Comparison of ENCODE assay signal across 21 cellular contexts in the genomic region with DNA sequence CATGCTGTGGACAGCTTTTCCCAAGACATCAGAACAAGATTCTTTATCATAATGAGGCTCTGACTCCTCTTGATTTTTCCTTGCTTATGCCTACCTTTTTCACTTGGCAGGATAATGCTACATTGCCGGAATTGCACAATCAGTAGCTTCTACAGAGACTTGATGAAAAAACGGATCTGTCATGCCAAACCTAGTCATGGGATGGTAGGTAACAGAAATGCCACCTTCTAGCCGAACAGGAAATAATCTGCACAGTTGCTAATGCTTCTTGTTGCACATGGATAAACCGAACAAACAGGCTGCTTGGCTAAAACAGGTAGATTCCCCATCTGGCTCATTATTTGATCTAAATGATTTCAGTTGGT. TPM values are rescaled to one million over a fixed set of nuclear protein-coding genes. Genes with fewer than 3 reads are reported as not detected.
DNase-seq lines count a peak whose midpoint lies in the region; FAIRE-seq and TF ChIP-seq lines count a peak whose summit lies in the region.
"Had no signal": no experiment of that assay in that cellular context is flagged by ENCODE, and none has a peak within 500 bp of the region (broad histone marks: within the 10 kb centered on the region; RNA-seq: fewer than 3 reads in every experiment).

No MANE protein-coding gene starts in this region.

- TF ChIP-seq CTCF in breast epithelium (IDR thresholded peaks at IDR 0.05) (no peak), keratinocyte (optimal IDR thresholded peaks at IDR 0.05 in 1 of 3, IDR thresholded peaks at IDR 0.05 in 1 of 3, conservative IDR thresholded peaks at IDR 0.05 in 1 of 3; ENCODE audit: extremely low read depth in 1 of 3, insufficient read depth in 2 of 3, low read length in 3 of 3) (no peak)

- H3K4me3 ChIP-seq in breast epithelium (no peak overlapping the region), keratinocyte (ENCODE audit: control insufficient read depth in 2 of 3, extremely low read depth in 1 of 3, insufficient read depth in 2 of 3, low read depth in 1 of 3, low read length in 3 of 3) (no peak overlapping the region), neuronal stem cell (ENCODE audit: low read length in 2 of 2) (no peak overlapping the region)

- no peak overlapping the region for H2BK5ac ChIP-seq in neuronal stem cell (ENCODE audit: low read length)

- TF ChIP-seq POLR2A in breast epithelium (IDR thresholded peaks at IDR 0.05) = no peak

- H2AK5ac ChIP-seq in neuronal stem cell (ENCODE audit: low read depth, low read length) = no peak overlapping the region

- dilution Hi-C loops in keratinocyte (cut with MboI; ENCODE audit: extremely low pct_ligation_motif_present, low sequenced_read_pairs) = no loop called here

- WGBS in neuronal stem cell (ENCODE audit: extremely low coverage in 2 of 2, insufficient read length in 2 of 2, insufficient replicate concordance in 1 of 2), 2 donors = no CpG with 5 or more reads among the region's 4 CpGs

- H3K36me3 ChIP-seq in breast epithelium (no peaks in the 10 kb centered on the region), keratinocyte (ENCODE audit: control insufficient read depth in 2 of 2, extremely low read depth in 1 of 2, insufficient read depth in 2 of 2, low read length in 2 of 2) (peaks cover 0 to under 1% of the 10 kb centered on the region in 2 experiments), neuronal stem cell (replicated peaks in 1 of 2; ENCODE audit: control insufficient read depth in 2 of 2, insufficient read depth in 2 of 2, low read length in 2 of 2) (no peaks in the 10 kb centered on the region)

- H3K9ac ChIP-seq in keratinocyte (ENCODE audit: control insufficient read depth, extremely low read depth, insufficient read depth, low read length) (no peak overlapping the region), neuronal stem cell (ENCODE audit: low read depth, low read length, poor library complexity) (no peak overlapping the region)

- FAIRE-seq in keratinocyte (lab: Jason Lieb, UNC) = peak; percentile 23
- FAIRE-seq: colon, GM12891, urothelium cell line had no signal

- no peak overlapping the region for H2BK120ac ChIP-seq in neuronal stem cell (ENCODE audit: low read depth, low read length)

- H3K9me3 ChIP-seq in breast epithelium (no peaks in the 10 kb centered on the region), keratinocyte (ENCODE audit: control insufficient read depth, low read depth, low read length) (no peaks in the 10 kb centered on the region), neuronal stem cell (replicated peaks in 1 of 2; ENCODE audit: control insufficient read depth in 2 of 2, insufficient read depth in 1 of 2, low read depth in 1 of 2, low read length in 2 of 2) (no peaks in the 10 kb centered on the region)

- peaks cover 34% of the 10 kb centered on the region for H3K79me2 ChIP-seq in keratinocyte (ENCODE audit: control insufficient read depth, insufficient read depth, low read length)

- no peak overlapping the region for H3K23ac ChIP-seq in neuronal stem cell (ENCODE audit: low read depth, low read length, poor library complexity)

- H3K27ac ChIP-seq in breast epithelium = peak overlapping the region; percentile 8 to 22
- no peak overlapping the region for H3K27ac ChIP-seq in keratinocyte (ENCODE audit: control insufficient read depth, insufficient read depth, low read length)
- no peak overlapping the region for H3K27ac ChIP-seq in neuronal stem cell (replicated peaks; ENCODE audit: low read length)

- no peak overlapping the region for H3K4me2 ChIP-seq in keratinocyte (ENCODE audit: control insufficient read depth, extremely low read depth, insufficient read depth, low read depth, low read length)
- H3K4me2 ChIP-seq in neuronal stem cell (ENCODE audit: insufficient read depth, low read length, poor library complexity, severe bottlenecking) = no peak overlapping the region

- no peak overlapping the region for H4K8ac ChIP-seq in neuronal stem cell (ENCODE audit: low read depth, low read length)

- no peaks in the 10 kb centered on the region for H3K79me1 ChIP-seq in neuronal stem cell (ENCODE audit: low read depth, low read length)

- H3K4ac ChIP-seq in neuronal stem cell (ENCODE audit: low read length) = no peak overlapping the region

- H2BK15ac ChIP-seq in neuronal stem cell (ENCODE audit: low read length) = no peak overlapping the region

- H2AFZ ChIP-seq in keratinocyte (ENCODE audit: control insufficient read depth, low read length) (no peak overlapping the region), neuronal stem cell (ENCODE audit: low read length) (no peak overlapping the region)

- H4K91ac ChIP-seq in neuronal stem cell (ENCODE audit: low read depth, low read length, poor library complexity) = no peak overlapping the region

- no peak overlapping the region for H3K14ac ChIP-seq in neuronal stem cell (ENCODE audit: low read length)

- intact Hi-C loops in breast epithelium (cut with DNase I; ENCODE audit: low total_unique reads) = no loop called here

- TF ChIP-seq EP300 in Ishikawa (IDR thresholded peaks at IDR 0.05; ENCODE audit: borderline replicate concordance) = no peak

- no peak for TF ChIP-seq RAD21 in Ishikawa (IDR thresholded peaks at IDR 0.05; ENCODE audit: low read depth)

- H3K18ac ChIP-seq in neuronal stem cell (ENCODE audit: low read length) = no peak overlapping the region

- H3K4me1 ChIP-seq in breast epithelium (no peaks in the 10 kb centered on the region), keratinocyte (ENCODE audit: control insufficient read depth, extremely low read depth, insufficient read depth, low read length) (peaks cover 10% of the 10 kb centered on the region), neuronal stem cell (ENCODE audit: control insufficient read depth in 2 of 2, insufficient read depth in 1 of 2, low read depth in 1 of 2, low read length in 2 of 2) (peaks cover 15% of the 10 kb centered on the region in 2 donors)

- peak in 1 of 2 donors; percentile 52 for DNase-seq in breast epithelium (ENCODE audit: low spot score in 2 of 2)
- no peak for DNase-seq in keratinocyte (ENCODE audit: low read depth, low spot score)
- DNase-seq in renal cortical epithelial cell (ENCODE audit: low read depth) = peak; percentile 83
- no peak for DNase-seq in NCI-H774 (lab: John Stamatoyannopoulos, UW)
- DNase-seq in neuronal stem cell (ENCODE audit: low spot score) = no peak
- DNase-seq in NCI-H2196 treated with DMSO at 0.1 percent for 48 hours (lab: John Stamatoyannopoulos, UW; ENCODE audit: unreplicated experiment) = no peak
- DNase-seq: activated CD4-positive, alpha-beta T cell treated with anti-CD3 and anti-CD28 coated beads, Interleukin-2, amount 10 ng/mL, durations not matched to agents 24 days and 14 days; activated CD8-positive, alpha-beta memory T cell treated with anti-CD3 and anti-CD28 coated beads, Interleukin-2, amount 50 U/mL, for 48 hours; activated effector memory CD4-positive, alpha-beta T cell treated with Interleukin-2 at 50 U/mL for 16 hours; CD8-positive, alpha-beta T cell; Kasumi-1; NCI-H1930; NCI-H446; PC-3; posterior cingulate gyrus; SHP77; SW 1271 had no signal

- H3K9me1 ChIP-seq in keratinocyte (ENCODE audit: control insufficient read depth, extremely low read depth, insufficient read depth, low read length) = peaks cover 1% of the 10 kb centered on the region

- H4K20me1 ChIP-seq in keratinocyte (ENCODE audit: control insufficient read depth, extremely low read depth, insufficient read depth, low read length) = peaks cover 2% of the 10 kb centered on the region

- no peaks in the 10 kb centered on the region for H3K27me3 ChIP-seq in breast epithelium
- no peaks in the 10 kb centered on the region for H3K27me3 ChIP-seq in keratinocyte (ENCODE audit: control insufficient read depth, extremely low read depth, insufficient read depth, low read length)
- H3K27me3 ChIP-seq in neuronal stem cell (ENCODE audit: control insufficient read depth in 3 of 3, insufficient read depth in 3 of 3, low read depth in 1 of 3, low read length in 3 of 3) = no peaks in the 10 kb centered on the region

- no peak overlapping the region for H2BK12ac ChIP-seq in neuronal stem cell (ENCODE audit: low read length)

TF ChIP-seq in Ishikawa, 13 proteins besides CTCF, POLR2A, EP300 and RAD21:
- TF ChIP-seq REST (IDR thresholded peaks at IDR 0.05; ENCODE audit: low read depth) = no peak
- peak; percentile 27; the same call in 1 of the 2 replicates for TF ChIP-seq CEBPB (IDR thresholded peaks at IDR 0.05)
TF ChIP-seq in Ishikawa: peak in this region for 1.

RNA-seq across cellular contexts. Expression of gene RAPGEF1, which starts 47.3 kb away (rescaled TPM):
- 10 to 100 TPM; 35.3 to 38.0 (median 37.3) TPM for total RNA-seq in breast epithelium
- 18.5 to 30.1 TPM (median 19.2 TPM) in 3 replicates for polyA plus RNA-seq in keratinocyte
- 12.1 TPM for polyA plus RNA-seq in keratinocyte (2011; ENCODE audit: low read depth)
- 19.0 and 25.8 TPM in 2 replicates for polyA plus RNA-seq in keratinocyte (2011; cell fraction: cytosol; rRNA removed)
- polyA plus RNA-seq in keratinocyte (2011; cell fraction: nucleus; rRNA removed) = 29.1 and 30.6 TPM in 2 replicates
- polyA plus RNA-seq in keratinocyte (2012; ENCODE audit: low replicate concordance) = 13.3 and 28.0 TPM in 2 replicates
- 22.0 to 50.7 TPM (median 27.9 TPM) in 3 replicates for polyA minus RNA-seq in keratinocyte
- polyA minus RNA-seq in keratinocyte (2011; cell fraction: cytosol; rRNA and poly(A)+ RNA removed) = 21.5 TPM
- 16.7 and 26.4 TPM in 2 replicates for polyA minus RNA-seq in keratinocyte (2011; cell fraction: nucleus; rRNA and poly(A)+ RNA removed)
- 20.8 and 31.3 TPM in 2 replicates for total RNA-seq in renal cortical epithelial cell
- polyA plus RNA-seq in neuronal stem cell (2013, experiment 1 of 2) = 34.5 TPM
- polyA plus RNA-seq in neuronal stem cell (2013, experiment 2 of 2) = 33.7 TPM

Comparison
In these comparisons a context has a peak if more than half of its experiments do, and no peak if none do; other contexts are left out.
1. H3K27ac ChIP-seq: peak in breast epithelium (2 of 2); none in keratinocyte (single experiment) and neuronal stem cell (single experiment).